Comparison of ENCODE assay signal across 20 cellular contexts in the genomic region with DNA sequence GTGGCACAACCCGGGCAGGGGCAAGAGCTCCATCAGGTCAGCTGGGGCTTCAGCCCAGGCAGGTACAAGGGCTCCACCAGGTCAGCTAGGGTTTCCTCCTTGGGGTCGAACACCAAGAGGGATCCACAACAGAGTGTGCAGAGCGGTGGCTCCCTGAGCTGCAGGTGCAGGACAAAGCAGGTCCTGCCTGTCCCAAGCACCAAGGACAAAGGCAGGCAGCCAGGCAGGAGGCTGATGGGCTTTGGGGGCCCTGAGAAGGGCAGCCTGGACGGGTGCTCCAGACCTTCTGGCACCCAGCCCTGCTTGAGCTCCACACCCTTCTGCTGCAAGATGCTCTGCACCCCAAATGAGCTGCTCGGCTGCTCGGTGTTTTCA.
DNase-seq lines count a peak whose midpoint lies in the region; ATAC-seq and TF ChIP-seq lines count a peak whose summit lies in the region.
"Had no signal": no experiment of that assay in that cellular context is flagged by ENCODE, and none has a peak within 500 bp of the region (broad histone marks: within the 10 kb centered on the region; RNA-seq: fewer than 3 reads in every experiment).

No MANE protein-coding gene starts in this region.

- H3K4me1 ChIP-seq in Peyer's patch (peaks cover 0 to 6% (median 0%) of the 10 kb centered on the region in 4 donors), left lung (no peaks in the 10 kb centered on the region), stomach (no peaks in the 10 kb centered on the region)

- TF ChIP-seq POLR2A in Peyer's patch (IDR thresholded peaks at IDR 0.05) (no peak), stomach (IDR thresholded peaks at IDR 0.05) (no peak)

- 68 to 80% (median 71%) methylated on average over 4 to 6 of the region's 6 CpGs for WGBS in stomach, 5 donors

- H3K27ac ChIP-seq in Peyer's patch (no peak overlapping the region), left lung (no peak overlapping the region), stomach (no peak overlapping the region)
- H3K27ac ChIP-seq: C4-2B, KMS-11 had no signal

- H3K9me3 ChIP-seq in Peyer's patch (peaks cover 0 to 8% (median 0%) of the 10 kb centered on the region in 4 donors), left lung (peaks cover 0 to 6% of the 10 kb centered on the region in 2 donors), stomach (peaks cover 0 to 17% (median 13%) of the 10 kb centered on the region in 4 donors)

- peaks cover 10% of the 10 kb centered on the region for H3K9me3 Mint-ChIP-seq in activated T-cell treated with anti-CD3 and anti-CD28 coated beads, Interleukin-2, amount 50 U/mL, for 24 hours

- no peak overlapping the region for H3K27ac Mint-ChIP-seq in activated T-cell treated with anti-CD3 and anti-CD28 coated beads, Interleukin-2, amount 50 U/mL, for 24 hours
- H3K27ac Mint-ChIP-seq: CD8-positive, alpha-beta memory T cell had no signal

- no peak for TF ChIP-seq EP300 in stomach (IDR thresholded peaks at IDR 0.05)

- intact Hi-C loops in left lung (cut with DNase I) (no loop called here), stomach (cut with DNase I; ENCODE audit: low total_unique reads) (no loop called here)

- no peak overlapping the region for H3K4me3 Mint-ChIP-seq in activated T-cell treated with anti-CD3 and anti-CD28 coated beads, Interleukin-2, amount 50 U/mL, for 24 hours
- H3K4me3 Mint-ChIP-seq: CD8-positive, alpha-beta memory T cell had no signal

- peak; percentile 12 for DNase-seq in activated T-cell treated with anti-CD3 and anti-CD28 coated beads, Interleukin-2, amount 50 U/mL, for 24 hours
- DNase-seq in activated T-cell treated with anti-CD3 and anti-CD28 coated beads for 4 hours, result no peak
- DNase-seq in Peyer's patch, result peak in 2 of 3 donors; percentile 27 to 41
- peak; percentile 25 to 42 for DNase-seq in left lung
- peak; percentile 16 for DNase-seq in stomach
- no peak for DNase-seq in NCI-H2029 (lab: John Stamatoyannopoulos, UW)
- no peak for DNase-seq in NCI-H2081 treated with DMSO at 0.1 percent for 48 hours (lab: John Stamatoyannopoulos, UW)
- DNase-seq: 8988T; Calu3; CD8-positive, alpha-beta memory T cell; DMS153; GOT3; IMR-90; NCI-H1092 treated with DMSO at 0.1 percent for 48 hours; NCI-H146; NCI-H446; NCI-H526; OCI-M1 had no signal

- no peaks in the 10 kb centered on the region for H3K36me3 ChIP-seq in Peyer's patch
- no peaks in the 10 kb centered on the region for H3K36me3 ChIP-seq in left lung
- H3K36me3 ChIP-seq in stomach, result no peaks in the 10 kb centered on the region

- ATAC-seq in left lung, result no peak

- H3K4me1 Mint-ChIP-seq in activated T-cell treated with anti-CD3 and anti-CD28 coated beads, Interleukin-2, amount 50 U/mL, for 24 hours (ENCODE audit: low read depth), result no peaks in the 10 kb centered on the region
- H3K4me1 Mint-ChIP-seq: CD8-positive, alpha-beta memory T cell had no signal

- H3K27me3 Mint-ChIP-seq in activated T-cell treated with anti-CD3 and anti-CD28 coated beads, Interleukin-2, amount 50 U/mL, for 24 hours, result peaks cover 8% of the 10 kb centered on the region

- TF ChIP-seq CTCF in Peyer's patch (IDR thresholded peaks at IDR 0.05) (no peak), left lung (IDR thresholded peaks at IDR 0.05) (no peak), stomach (IDR thresholded peaks at IDR 0.05) (no peak)

- no peaks in the 10 kb centered on the region for H3K36me3 Mint-ChIP-seq in activated T-cell treated with anti-CD3 and anti-CD28 coated beads, Interleukin-2, amount 50 U/mL, for 24 hours (ENCODE audit: low read depth)
- H3K36me3 Mint-ChIP-seq: CD8-positive, alpha-beta memory T cell had no signal

- H3K27me3 ChIP-seq in Peyer's patch (no peaks in the 10 kb centered on the region), left lung (no peaks in the 10 kb centered on the region), stomach (peaks cover 0 to 41% (median 5%) of the 10 kb centered on the region in 3 donors)

- H3K4me3 ChIP-seq in Peyer's patch (no peak overlapping the region), left lung (no peak overlapping the region), stomach (no peak overlapping the region)

Comparison
In these comparisons a context has a peak if more than half of its experiments do, and no peak if none do; other contexts are left out.
1. DNase-seq: peak in activated T-cell treated with anti-CD3 and anti-CD28 coated beads, Interleukin-2, amount 50 U/mL, for 24 hours (single experiment), Peyer's patch (2 of 3), left lung (2 of 2) and stomach (single experiment); none in activated T-cell treated with anti-CD3 and anti-CD28 coated beads for 4 hours (single experiment), NCI-H2029 (single experiment) and NCI-H2081 treated with DMSO at 0.1 percent for 48 hours (single experiment).